Comparison of ENCODE assay signal across 1 cellular context in the genomic region with DNA sequence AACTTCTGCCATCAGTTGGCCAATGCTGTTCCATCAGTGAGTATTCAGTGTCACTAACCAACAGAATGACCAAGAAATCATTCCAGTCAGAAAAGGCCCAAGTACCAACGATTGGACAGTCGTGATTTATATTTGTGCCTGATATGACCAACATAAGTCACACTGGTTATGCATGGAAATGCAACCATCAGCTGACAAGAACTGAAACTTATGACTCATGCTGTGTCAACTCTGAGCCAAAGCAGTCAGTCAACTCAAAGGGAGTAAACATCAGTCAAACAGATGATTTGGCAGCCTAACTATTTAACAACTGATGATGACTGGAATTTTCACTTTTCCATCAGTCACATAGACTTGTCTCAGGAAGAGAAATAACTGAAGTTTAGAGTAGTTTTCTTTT.
TF ChIP-seq lines count a peak whose summit lies in the region.

No MANE protein-coding gene starts in this region.

TF ChIP-seq in HepG2, 621 proteins besides CTCF, POLR2A, EP300 and RAD21 (continued from another document):
- TF ChIP-seq, protein P1, sequence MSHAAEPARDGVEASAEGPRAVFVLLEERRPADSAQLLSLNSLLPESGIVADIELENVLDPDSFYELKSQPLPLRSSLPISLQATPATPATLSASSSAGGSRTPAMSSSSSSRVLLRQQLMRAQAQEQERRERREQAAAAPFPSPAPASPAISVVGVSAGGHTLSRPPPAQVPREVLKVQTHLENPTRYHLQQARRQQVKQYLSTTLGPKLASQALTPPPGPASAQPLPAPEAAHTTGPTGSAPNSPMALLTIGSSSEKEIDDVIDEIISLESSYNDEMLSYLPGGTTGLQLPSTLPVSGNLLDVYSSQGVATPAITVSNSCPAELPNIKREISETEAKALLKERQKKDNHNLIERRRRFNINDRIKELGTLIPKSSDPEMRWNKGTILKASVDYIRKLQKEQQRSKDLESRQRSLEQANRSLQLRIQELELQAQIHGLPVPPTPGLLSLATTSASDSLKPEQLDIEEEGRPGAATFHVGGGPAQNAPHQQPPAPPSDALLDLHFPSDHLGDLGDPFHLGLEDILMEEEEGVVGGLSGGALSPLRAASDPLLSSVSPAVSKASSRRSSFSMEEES (CRISPR knock-in tag; IDR thresholded peaks at IDR 0.05): peak; percentile 84
- TF ChIP-seq SCMH1 (CRISPR knock-in tag; IDR thresholded peaks at IDR 0.05; ENCODE audit: borderline replicate concordance) (no peak), ZBTB44 (CRISPR knock-in tag; IDR thresholded peaks at IDR 0.05) (no peak), ZNF441 (CRISPR knock-in tag; IDR thresholded peaks at IDR 0.05; ENCODE audit: borderline replicate concordance) (no peak), PRDM4 (CRISPR knock-in tag; IDR thresholded peaks at IDR 0.05; ENCODE audit: borderline replicate concordance) (no peak), AKAP8 (CRISPR knock-in tag; IDR thresholded peaks at IDR 0.05) (no peak), U2AF2 (IDR thresholded peaks at IDR 0.05; ENCODE audit: low read depth, low read length) (no peak), CBX5 (CRISPR knock-in tag; IDR thresholded peaks at IDR 0.05; ENCODE audit: borderline replicate concordance) (no peak), CREB1 (IDR thresholded peaks at IDR 0.05) (peak; percentile 71), CREB1 (CRISPR knock-in tag; IDR thresholded peaks at IDR 0.05) (no peak), ZSCAN12 (CRISPR knock-in tag; IDR thresholded peaks at IDR 0.05) (no peak), KDM6A (CRISPR knock-in tag; IDR thresholded peaks at IDR 0.05; ENCODE audit: low read depth) (no peak), ZNF768 (CRISPR knock-in tag; IDR thresholded peaks at IDR 0.05) (no peak)
- TF ChIP-seq, protein P2, sequence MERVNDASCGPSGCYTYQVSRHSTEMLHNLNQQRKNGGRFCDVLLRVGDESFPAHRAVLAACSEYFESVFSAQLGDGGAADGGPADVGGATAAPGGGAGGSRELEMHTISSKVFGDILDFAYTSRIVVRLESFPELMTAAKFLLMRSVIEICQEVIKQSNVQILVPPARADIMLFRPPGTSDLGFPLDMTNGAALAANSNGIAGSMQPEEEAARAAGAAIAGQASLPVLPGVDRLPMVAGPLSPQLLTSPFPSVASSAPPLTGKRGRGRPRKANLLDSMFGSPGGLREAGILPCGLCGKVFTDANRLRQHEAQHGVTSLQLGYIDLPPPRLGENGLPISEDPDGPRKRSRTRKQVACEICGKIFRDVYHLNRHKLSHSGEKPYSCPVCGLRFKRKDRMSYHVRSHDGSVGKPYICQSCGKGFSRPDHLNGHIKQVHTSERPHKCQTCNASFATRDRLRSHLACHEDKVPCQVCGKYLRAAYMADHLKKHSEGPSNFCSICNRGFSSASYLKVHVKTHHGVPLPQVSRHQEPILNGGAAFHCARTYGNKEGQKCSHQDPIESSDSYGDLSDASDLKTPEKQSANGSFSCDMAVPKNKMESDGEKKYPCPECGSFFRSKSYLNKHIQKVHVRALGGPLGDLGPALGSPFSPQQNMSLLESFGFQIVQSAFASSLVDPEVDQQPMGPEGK (CRISPR knock-in tag; IDR thresholded peaks at IDR 0.05): no peak
- TF ChIP-seq, protein P3, sequence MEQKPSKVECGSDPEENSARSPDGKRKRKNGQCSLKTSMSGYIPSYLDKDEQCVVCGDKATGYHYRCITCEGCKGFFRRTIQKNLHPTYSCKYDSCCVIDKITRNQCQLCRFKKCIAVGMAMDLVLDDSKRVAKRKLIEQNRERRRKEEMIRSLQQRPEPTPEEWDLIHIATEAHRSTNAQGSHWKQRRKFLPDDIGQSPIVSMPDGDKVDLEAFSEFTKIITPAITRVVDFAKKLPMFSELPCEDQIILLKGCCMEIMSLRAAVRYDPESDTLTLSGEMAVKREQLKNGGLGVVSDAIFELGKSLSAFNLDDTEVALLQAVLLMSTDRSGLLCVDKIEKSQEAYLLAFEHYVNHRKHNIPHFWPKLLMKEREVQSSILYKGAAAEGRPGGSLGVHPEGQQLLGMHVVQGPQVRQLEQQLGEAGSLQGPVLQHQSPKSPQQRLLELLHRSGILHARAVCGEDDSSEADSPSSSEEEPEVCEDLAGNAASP (CRISPR knock-in tag; IDR thresholded peaks at IDR 0.05; ENCODE audit: borderline replicate concordance): no peak
